11 cellular contexts compared by ENCODE assay signal in the genomic region with DNA sequence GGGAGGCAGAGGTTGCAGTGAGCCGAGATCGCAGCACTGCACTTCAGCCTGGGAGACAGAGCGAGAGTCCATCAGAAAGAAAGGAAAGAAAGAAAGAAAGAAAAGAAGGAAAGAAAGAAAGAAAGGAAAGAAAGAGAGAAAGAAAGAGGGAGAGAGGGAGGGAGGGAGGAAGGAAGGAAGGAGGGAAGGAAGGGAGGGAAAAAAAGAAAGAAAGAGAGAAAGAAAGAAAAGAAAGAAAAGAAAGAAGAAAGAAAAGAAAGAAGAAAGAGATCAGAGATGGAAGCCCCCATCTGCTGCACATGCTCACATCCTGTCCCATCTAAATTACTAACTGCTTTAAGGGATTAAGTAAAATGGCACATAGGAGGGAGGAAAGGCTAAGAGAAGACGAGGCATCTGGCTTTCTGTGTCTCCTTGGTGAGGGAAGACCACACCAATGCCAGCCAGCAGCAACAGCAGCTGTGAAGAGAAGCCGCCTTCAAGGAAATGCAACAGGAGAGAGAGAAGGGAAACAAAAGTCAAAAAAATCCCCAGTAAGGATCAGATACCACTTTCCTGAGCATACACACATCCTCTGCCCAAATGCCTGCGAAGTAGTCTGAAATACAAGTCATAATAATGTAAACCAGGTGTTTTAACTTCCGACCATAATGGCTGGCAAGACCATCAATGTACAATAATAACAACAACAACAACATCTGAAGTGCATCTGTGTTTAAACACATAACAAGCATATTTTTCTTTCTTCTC.
"Had no signal": no experiment of that assay in that cellular context is flagged by ENCODE, and none has a peak within 500 bp of the region (broad histone marks: within the 10 kb centered on the region; RNA-seq: fewer than 3 reads in every experiment).

No MANE protein-coding gene starts in this region.

- H3K36me3 ChIP-seq: cardiac muscle cell, left ventricle myocardium inferior, pancreas had no signal

- ATAC-seq: activated CD4-positive, CD25-positive, alpha-beta regulatory T cell treated with anti-CD3 and anti-CD28 coated beads, Interleukin-2, amount 50 U/mL, for 24 hours; activated T-cell treated with anti-CD3 and anti-CD28 coated beads, Interleukin-2, amount 50 U/mL, for 72 hours; pancreas had no signal

- H3K4me1 ChIP-seq: left ventricle myocardium inferior, pancreas had no signal

- H3K4me3 Mint-ChIP-seq: activated T-cell treated with anti-CD3 and anti-CD28 coated beads, Interleukin-2, amount 50 U/mL, for 72 hours; memory B cell had no signal

- H3K36me3 Mint-ChIP-seq: memory B cell had no signal

- H3K27ac Mint-ChIP-seq: activated T-cell treated with anti-CD3 and anti-CD28 coated beads, Interleukin-2, amount 50 U/mL, for 72 hours; memory B cell had no signal

- H3K27me3 ChIP-seq: cardiac muscle cell, pancreas had no signal

- H3K27ac ChIP-seq: cardiac muscle cell, left ventricle myocardium inferior, pancreas had no signal

- H3K4me3 ChIP-seq: cardiac muscle cell, left ventricle myocardium inferior, pancreas had no signal

- H3K9me3 Mint-ChIP-seq: activated T-cell treated with anti-CD3 and anti-CD28 coated beads, Interleukin-2, amount 50 U/mL, for 72 hours; memory B cell had no signal

- DNase-seq: activated CD4-positive, alpha-beta T cell treated with anti-CD3 and anti-CD28 coated beads, Interleukin-2, amount 50 U/mL, for 4 hours; activated T-cell treated with anti-CD3 and anti-CD28 coated beads, Interleukin-2, amount 50 U/mL, for 72 hours; effector CD4-positive, alpha-beta T cell; left ventricle myocardium inferior; pancreas; stimulated activated CD4-positive, alpha-beta T cell treated with anti-CD3 and anti-CD28 coated beads, Interleukin-4, amount 100 ng/mL, for 1 hour; stimulated activated CD8-positive, alpha-beta memory T cell treated with anti-CD3 and anti-CD28 coated beads, Interleukin-4, amount 100 ng/mL, for 48 hours; T-helper 2 cell had no signal

- H3K9me3 ChIP-seq: left ventricle myocardium inferior, pancreas had no signal

- H3K27me3 Mint-ChIP-seq: memory B cell had no signal
